8 cellular contexts compared by ENCODE assay signal in genomic region chr19:49581007-49581508, GRCh38. TPM values are rescaled to one million over a fixed set of nuclear protein-coding genes. Genes with fewer than 3 reads are reported as not detected.
DNase-seq lines count a peak whose midpoint lies in the region; ATAC-seq and TF ChIP-seq lines count a peak whose summit lies in the region.

PRRG2 (plus strand) TSS chr19:49581316; CDS start chr19:49583220, 1,904 bp downstream.

- no peak for TF ChIP-seq CTCF in A673 (conservative IDR thresholded peaks at IDR 0.05; ENCODE audit: low read depth, low read length)
- no peak for TF ChIP-seq CTCF in cardiac fibroblast (IDR thresholded peaks at IDR 0.05; ENCODE audit: low read depth, low read length)
- TF ChIP-seq CTCF in mesothelial cell of epicardium (IDR thresholded peaks at IDR 0.05; ENCODE audit: unreplicated experiment): no peak

- H3K36me3 ChIP-seq in A673 (ENCODE audit: insufficient read depth, low read length, poor library complexity, severe bottlenecking): peaks cover 8% of the 10 kb centered on the region

- H3K36me3 Mint-ChIP-seq in IgD-negative memory B cell (no peaks in the 10 kb centered on the region), mesothelial cell of epicardium (no peaks in the 10 kb centered on the region)

- DNase-seq in A673 (ENCODE audit: low spot score) (no peak), cardiac fibroblast (ENCODE audit: low read depth in 2 of 2) (no peak), mesothelial cell of epicardium (ENCODE audit: low spot score in 2 of 2, unreplicated experiment in 2 of 2) (no peak), Kasumi-1 (lab: John Stamatoyannopoulos, UW) (no peak), activated gamma-delta T cell (lab: John Stamatoyannopoulos, UW) (no peak)
- DNase-seq in activated CD4-positive, alpha-beta T cell treated with anti-CD3 and anti-CD28 coated beads for 1 hour: no peak

- H3K4me3 Mint-ChIP-seq in IgD-negative memory B cell: peak within 1 kb of the TSS; percentile 89 to 99 (median 95)
- H3K4me3 Mint-ChIP-seq in mesothelial cell of epicardium: peak within 1 kb of the TSS; percentile 93

- ATAC-seq in GM19328 (IDR thresholded peaks at IDR 0.05; ENCODE audit: unreplicated experiment): no peak

- H3K27me3 ChIP-seq in A673 (replicated peaks; ENCODE audit: insufficient read depth, low read depth, low read length, poor library complexity): no peaks in the 10 kb centered on the region

- peak within 1 kb of the TSS; percentile 78 for H3K27ac ChIP-seq in A673 (ENCODE audit: low read depth, low read length, poor library complexity, severe bottlenecking)

- peaks cover 16 to 20% (median 16%) of the 10 kb centered on the region in 3 donors for H3K4me1 Mint-ChIP-seq in IgD-negative memory B cell
- H3K4me1 Mint-ChIP-seq in mesothelial cell of epicardium: peaks cover 19% of the 10 kb centered on the region

- intact Hi-C loops in A673 (cut with micrococcal nuclease; ENCODE audit: unreplicated experiment): no loop called here

- CTCF ChIA-PET in A673 (lab: Charles Lee): interaction anchor here (1.0 kb wide), 1 partner anchor 70 kb away, joined by 11 read pairs; no protein-coding TSS in a partner anchor

- H3K27ac Mint-ChIP-seq in IgD-negative memory B cell (peak within 1 kb of the TSS; percentile 76 to 94 (median 90)), mesothelial cell of epicardium (peak within 1 kb of the TSS; percentile 94)

- H3K4me3 ChIP-seq in A673 (ENCODE audit: low read depth, low read length, poor library complexity, severe bottlenecking) (peak within 1 kb of the TSS; percentile 85), cardiac fibroblast (replicated peaks in 1 of 2; ENCODE audit: low read depth in 2 of 2, low read length in 2 of 2) (peak within 1 kb of the TSS; percentile 73 to 89)

- H3K27me3 Mint-ChIP-seq in IgD-negative memory B cell: no peaks in the 10 kb centered on the region
- no peaks in the 10 kb centered on the region for H3K27me3 Mint-ChIP-seq in mesothelial cell of epicardium (ENCODE audit: low read depth)

- BruUV-seq in A673 (replicated peaks; lab: Mats Ljungman, UMichigan): no TSS peak

- peaks cover 6% of the 10 kb centered on the region for H3K4me1 ChIP-seq in A673 (ENCODE audit: insufficient read depth, low read length, poor library complexity, severe bottlenecking)

- H3K9me3 Mint-ChIP-seq in IgD-negative memory B cell (no peaks in the 10 kb centered on the region), mesothelial cell of epicardium (no peaks in the 10 kb centered on the region)

- POLR2A ChIA-PET in A673 (lab: Charles Lee; ENCODE audit: low non-redundant PET): interaction anchor here (0.6 to 0.7 kb wide), 2 partner anchors 22 to 59 kb away, joined by 5 to 8 read pairs; partner anchors contain the start of gene RRAS

- H3K9me3 ChIP-seq in A673 (ENCODE audit: low read depth, low read length, poor library complexity, severe bottlenecking): no peaks in the 10 kb centered on the region

RNA-seq across cellular contexts. Expression of gene PRRG2, which starts in this region (rescaled TPM):
- total RNA-seq in A673 (2021) (1.5 and 1.9 TPM in 2 replicates), mesothelial cell of epicardium (0.87 to 1.4 TPM (median 1.1 TPM) in 3 replicates)
- polyA plus RNA-seq in IgD-negative memory B cell: 0.26 TPM
